In genomic region chr5:150529147-150529546, GRCh38 we compare ENCODE assay signal across 17 cellular contexts.
"Had no signal": no experiment of that assay in that cellular context is flagged by ENCODE, and none has a peak within 500 bp of the region (broad histone marks: within the 10 kb centered on the region; RNA-seq: fewer than 3 reads in every experiment).

No MANE protein-coding gene starts in this region.

- H3K4me3 Mint-ChIP-seq: activated T-cell treated with anti-CD3 and anti-CD28 coated beads, Interleukin-2, amount 50 U/mL, for 72 hours; immature natural killer cell; mesothelial cell of epicardium; natural killer cell treated with Interleukin-12 subunit alpha and Interleukin-12 subunit beta and Interleukin-15 and Interleukin-18, amount 100 ng/mL, for 72 hours; T-helper 1 cell treated with Interleukin-12 subunit alpha and Interleukin-12 subunit beta and Interleukin-4 antibody, amounts not matched to agents 30 μg/mL and 1 μg/mL, for 36 hours had no signal

- H3K27ac ChIP-seq: transverse colon had no signal

- H3K27me3 Mint-ChIP-seq: natural killer cell treated with Interleukin-12 subunit alpha and Interleukin-12 subunit beta and Interleukin-15 and Interleukin-18, amount 100 ng/mL, for 72 hours had no signal

- H3K4me3 ChIP-seq: breast epithelium, transverse colon had no signal

- H3K9me3 ChIP-seq: breast epithelium, transverse colon had no signal

- H3K9me3 Mint-ChIP-seq: activated T-cell treated with anti-CD3 and anti-CD28 coated beads, Interleukin-2, amount 50 U/mL, for 72 hours; immature natural killer cell; mesothelial cell of epicardium; natural killer cell treated with Interleukin-12 subunit alpha and Interleukin-12 subunit beta and Interleukin-15 and Interleukin-18, amount 100 ng/mL, for 72 hours; T-helper 1 cell treated with Interleukin-12 subunit alpha and Interleukin-12 subunit beta and Interleukin-4 antibody, amounts not matched to agents 30 μg/mL and 1 μg/mL, for 36 hours had no signal

- H3K36me3 ChIP-seq: breast epithelium had no signal

- H3K4me1 Mint-ChIP-seq: mesothelial cell of epicardium had no signal

- H3K27ac Mint-ChIP-seq: activated T-cell treated with anti-CD3 and anti-CD28 coated beads, Interleukin-2, amount 50 U/mL, for 72 hours; mesothelial cell of epicardium; natural killer cell treated with Interleukin-12 subunit alpha and Interleukin-12 subunit beta and Interleukin-15 and Interleukin-18, amount 100 ng/mL, for 72 hours; T-helper 1 cell treated with Interleukin-12 subunit alpha and Interleukin-12 subunit beta and Interleukin-4 antibody, amounts not matched to agents 30 μg/mL and 1 μg/mL, for 36 hours had no signal

- ATAC-seq: activated T-cell treated with anti-CD3 and anti-CD28 coated beads, Interleukin-2, amount 50 U/mL, for 72 hours; esophagus mucosa; natural killer cell treated with Interleukin-12 subunit alpha and Interleukin-12 subunit beta and Interleukin-15 and Interleukin-18, amount 100 ng/mL, for 72 hours had no signal

- DNase-seq: activated CD4-positive, alpha-beta T cell treated with anti-CD3 and anti-CD28 coated beads for 1 hour; activated effector memory CD4-positive, alpha-beta T cell treated with anti-CD3 and anti-CD28 coated beads, Interleukin-2, amount 50 U/mL, for 16 hours; activated naive CD4-positive, alpha-beta T cell treated with anti-CD3 and anti-CD28 coated beads, Interleukin-2, amount 50 U/mL, for 16 hours; activated T-cell treated with anti-CD3 and anti-CD28 coated beads, Interleukin-2, amount 50 U/mL, for 72 hours; cerebellar nuclear complex; effector CD4-positive, alpha-beta T cell; immature natural killer cell; kidney glomerular epithelial cell; nucleus accumbens; stimulated activated CD4-positive, alpha-beta T cell treated with anti-CD3 and anti-CD28 coated beads, Interleukin-2, amount 100 ng/mL, for 24 hours; stimulated activated naive CD4-positive, alpha-beta T cell treated with Interleukin-2 at 50 U/mL for 16 hours; transverse colon had no signal

- H3K27me3 ChIP-seq: breast epithelium, transverse colon had no signal

- H3K36me3 Mint-ChIP-seq: immature natural killer cell; natural killer cell treated with Interleukin-12 subunit alpha and Interleukin-12 subunit beta and Interleukin-15 and Interleukin-18, amount 100 ng/mL, for 72 hours had no signal
